In genomic region chr2:28356095-28356911, GRCh38 we compare ENCODE assay signal across 8 cellular contexts. TPM values are rescaled to one million over a fixed set of nuclear protein-coding genes. Genes with fewer than 3 reads are reported as not detected.
A peak's percentile ranks its signal among the peaks of the same experiment; 100 is the strongest.
DNase-seq lines count a peak whose midpoint lies in the region; ATAC-seq and TF ChIP-seq lines count a peak whose summit lies in the region.

No MANE protein-coding gene starts in this region.

- H3K27ac ChIP-seq in parathyroid adenoma, result peak overlapping the region; percentile 62

- H3K9me3 ChIP-seq in parathyroid adenoma (ENCODE audit: control insufficient read depth, low read length), result no peaks in the 10 kb centered on the region

- DNase-seq in BJ (ENCODE audit: low read depth), result peak; percentile 71
- peak; percentile 36 to 98 (median 94) for DNase-seq in HUDEP-2 (lab: John Stamatoyannopoulos, UW; ENCODE audit: unreplicated experiment in 76 of 76)
- peak; percentile 37 for DNase-seq in activated gamma-delta T cell (lab: John Stamatoyannopoulos, UW)
- DNase-seq in head of caudate nucleus, result peak in 41 of 42 donors; percentile 21 to 79 (median 66)
- no peak for DNase-seq in activated naive CD4-positive, alpha-beta T cell treated with anti-CD3 and anti-CD28 coated beads, Interleukin-2, amount 10 ng/mL, durations not matched to agents 7 days and 5 days

- no peaks in the 10 kb centered on the region for H3K9me3 Mint-ChIP-seq in activated naive CD4-positive, alpha-beta T cell treated with anti-CD3 and anti-CD28 coated beads, Interleukin-2, amount 10 ng/mL, durations not matched to agents 7 days and 5 days

- no peak overlapping the region for H3K27ac Mint-ChIP-seq in activated naive CD4-positive, alpha-beta T cell treated with anti-CD3 and anti-CD28 coated beads, Interleukin-2, amount 10 ng/mL, durations not matched to agents 7 days and 5 days

- no peak for TF ChIP-seq CTCF in BJ (IDR thresholded peaks at IDR 0.05; ENCODE audit: insufficient read depth, low read depth, low read length)
- no peak for TF ChIP-seq CTCF in parathyroid adenoma (IDR thresholded peaks at IDR 0.05)

- CTCF ChIA-PET in BJ (lab: Yijun Ruan, JAX), result interaction anchor here (0.9 to 1.0 kb wide), 2 partner anchors 9 to 15 kb away, joined by 3 read pairs; no protein-coding TSS in a partner anchor
- CTCF ChIA-PET in activated naive CD4-positive, alpha-beta T cell treated with anti-CD3 and anti-CD28 coated beads, Interleukin-2, amount 10 ng/mL, durations not matched to agents 7 days and 5 days (lab: Charles Lee), result no interaction called here

- intact Hi-C loops in head of caudate nucleus (cut with DNase I), result no loop called here

- ATAC-seq in GM21576 (IDR thresholded peaks at IDR 0.05; ENCODE audit: unreplicated experiment), result no peak
- no peak for ATAC-seq in activated CD4-positive, CD25-positive, alpha-beta regulatory T cell treated with anti-CD3 and anti-CD28 coated beads, Interleukin-2, amount 50 U/mL, for 24 hours

- H3K27me3 ChIP-seq in BJ (ENCODE audit: control insufficient read depth, insufficient read depth, low read length) (no peaks in the 10 kb centered on the region), parathyroid adenoma (ENCODE audit: control insufficient read depth, insufficient read depth, low read length) (no peaks in the 10 kb centered on the region)

- POLR2A ChIA-PET in BJ (lab: Charles Lee), result no interaction called here

- no peak overlapping the region for H3K4me3 Mint-ChIP-seq in activated naive CD4-positive, alpha-beta T cell treated with anti-CD3 and anti-CD28 coated beads, Interleukin-2, amount 10 ng/mL, durations not matched to agents 7 days and 5 days

- H3K79me2 ChIP-seq in parathyroid adenoma, result no peaks in the 10 kb centered on the region

- H3K9ac ChIP-seq in parathyroid adenoma, result no peak overlapping the region

- H3K4me1 Mint-ChIP-seq in activated naive CD4-positive, alpha-beta T cell treated with anti-CD3 and anti-CD28 coated beads, Interleukin-2, amount 10 ng/mL, durations not matched to agents 7 days and 5 days, result peaks cover 58% of the 10 kb centered on the region

- peak overlapping the region; percentile 85 for H2AFZ ChIP-seq in parathyroid adenoma

- H3K4me1 ChIP-seq in parathyroid adenoma, result peaks cover 15% of the 10 kb centered on the region

- H3K27me3 Mint-ChIP-seq in activated naive CD4-positive, alpha-beta T cell treated with anti-CD3 and anti-CD28 coated beads, Interleukin-2, amount 10 ng/mL, durations not matched to agents 7 days and 5 days, result peaks cover 54% of the 10 kb centered on the region

- H3K4me3 ChIP-seq in BJ (ENCODE audit: low read depth, low read length), result no peak overlapping the region
- H3K4me3 ChIP-seq in parathyroid adenoma (ENCODE audit: low read depth, low read length), result no peak overlapping the region

- no peak overlapping the region for H3K4me2 ChIP-seq in parathyroid adenoma (ENCODE audit: low read length)

- no peaks in the 10 kb centered on the region for H3K36me3 ChIP-seq in BJ (ENCODE audit: control insufficient read depth, insufficient read depth, low read length)
- no peaks in the 10 kb centered on the region for H3K36me3 ChIP-seq in parathyroid adenoma (ENCODE audit: control insufficient read depth, insufficient read depth, low read length)

- H3K36me3 Mint-ChIP-seq in activated naive CD4-positive, alpha-beta T cell treated with anti-CD3 and anti-CD28 coated beads, Interleukin-2, amount 10 ng/mL, durations not matched to agents 7 days and 5 days, result peaks cover 7% of the 10 kb centered on the region

RNA-seq across cellular contexts. Expression of gene FOSL2, which starts 36.4 kb away (rescaled TPM):
- polyA plus RNA-seq in BJ (2011; rRNA removed), result 43.1 and 52.5 TPM in 2 replicates
- polyA minus RNA-seq in BJ (2011; rRNA and poly(A)+ RNA removed), result 80.7 and 95.7 TPM in 2 replicates
